12 cellular contexts compared by ENCODE assay signal in genomic region chr16:67443299-67443698, GRCh38. TPM values are rescaled to one million over a fixed set of nuclear protein-coding genes. Genes with fewer than 3 reads are reported as not detected.
A peak's percentile ranks its signal among the peaks of the same experiment; 100 is the strongest.
DNase-seq lines count a peak whose midpoint lies in the region; ATAC-seq and TF ChIP-seq lines count a peak whose summit lies in the region.
"Had no signal": no experiment of that assay in that cellular context is flagged by ENCODE, and none has a peak within 500 bp of the region (broad histone marks: within the 10 kb centered on the region; RNA-seq: fewer than 3 reads in every experiment).

No MANE protein-coding gene starts in this region.

- WGBS in body of pancreas, 2 donors = 64 to 68% methylated on average over 5 of the region's 5 CpGs
- 67% methylated on average over 5 of the region's 5 CpGs for WGBS in right cardiac atrium

- peaks cover 4 to 11% of the 10 kb centered on the region in 2 donors for H3K36me3 ChIP-seq in body of pancreas (replicated peaks in 1 of 2; ENCODE audit: insufficient read depth in 1 of 2, low read depth in 2 of 2)

- no peaks in the 10 kb centered on the region for H3K27me3 ChIP-seq in AG04450 (ENCODE audit: control insufficient read depth, insufficient read depth, low read length)
- no peaks in the 10 kb centered on the region for H3K27me3 ChIP-seq in body of pancreas
- no peaks in the 10 kb centered on the region for H3K27me3 ChIP-seq in right cardiac atrium (ENCODE audit: control insufficient read depth, insufficient read depth)

- TF ChIP-seq POLR2A in body of pancreas (IDR thresholded peaks at IDR 0.05) = no peak

- POLR2A ChIA-PET in AG04450 (lab: Yijun Ruan, JAX) = no interaction called here

- DNase-seq in AG04450 (ENCODE audit: low read depth, low spot score) (no peak), body of pancreas (peak in 2 of 4 donors; percentile 25 to 41), right cardiac atrium (peak; percentile 77 to 86 (median 80)), sciatic nerve (ENCODE audit: low spot score) (peak; percentile 74), HuH-7 (ENCODE audit: low spot score) (no peak)
- no peak for DNase-seq in activated CD8-positive, alpha-beta memory T cell treated with anti-CD3 and anti-CD28 coated beads, Interleukin-2, amount 50 U/mL, for 4 hours
- DNase-seq: activated naive CD4-positive, alpha-beta T cell treated with anti-CD3 and anti-CD28 coated beads, Interleukin-2, amount 10 ng/mL, durations not matched to agents 7 days and 5 days; effector memory CD8-positive, alpha-beta T cell had no signal

- no peak for TF ChIP-seq CTCF in AG04450 (IDR thresholded peaks at IDR 0.05; ENCODE audit: low read depth, low read length)
- TF ChIP-seq CTCF in body of pancreas (IDR thresholded peaks at IDR 0.05) = no peak

- intact Hi-C loops in body of pancreas (cut with DNase I) = no loop called here
- intact Hi-C loops in right cardiac atrium (cut with DNase I) = no loop called here
- intact Hi-C loops in sciatic nerve (cut with DNase I) = no loop called here

- H3K4me1 ChIP-seq in body of pancreas = peaks cover 67% of the 10 kb centered on the region
- peaks cover 38% of the 10 kb centered on the region for H3K4me1 ChIP-seq in right cardiac atrium (ENCODE audit: control insufficient read depth, insufficient read depth, low read length)

- CTCF ChIA-PET in AG04450 (lab: Charles Lee) = interaction anchor here (1.0 to 5.1 kb wide), 3 partner anchors 16 to 71 kb away, joined by 3 to 29 read pairs (median 5); partner anchors contain the start of gene ATP6V0D1

- ATAC-seq in body of pancreas (no peak), right cardiac atrium (peak; percentile 43 to 61), sciatic nerve (peak; percentile 92), HG02623 (IDR thresholded peaks at IDR 0.05; ENCODE audit: unreplicated experiment) (no peak), GM21529 (IDR thresholded peaks at IDR 0.05; ENCODE audit: unreplicated experiment) (no peak)
- ATAC-seq: effector memory CD8-positive, alpha-beta T cell had no signal

- H3K4me3 ChIP-seq in AG04450 (ENCODE audit: low read depth, low read length) (no peak overlapping the region), body of pancreas (no peak overlapping the region), right cardiac atrium (ENCODE audit: low read length) (no peak overlapping the region)

- no peaks in the 10 kb centered on the region; the same call in 1 of the 2 replicates for H3K9me3 ChIP-seq in AG04450 (ENCODE audit: control insufficient read depth, insufficient read depth, low read length)
- no peaks in the 10 kb centered on the region for H3K9me3 ChIP-seq in body of pancreas
- no peaks in the 10 kb centered on the region for H3K9me3 ChIP-seq in right cardiac atrium (ENCODE audit: control insufficient read depth, low read length)

- H3K27ac ChIP-seq in AG04450 (ENCODE audit: low read depth, low read length) (peak overlapping the region; percentile 31), body of pancreas (peak overlapping the region in 3 of 4 donors; percentile 19 to 69 (median 24)), right cardiac atrium (ENCODE audit: low read length) (no peak overlapping the region)

RNA-seq across cellular contexts. Expression of gene HSD11B2, which starts 12.4 kb away (rescaled TPM):
- polyA plus RNA-seq in AG04450 (2011; rRNA removed) = 0.07 TPM in 1 of 2 replicates, not detected in the other
- not detected in 2 replicates for polyA minus RNA-seq in AG04450 (2011; rRNA and poly(A)+ RNA removed)
- total RNA-seq in body of pancreas = 10 to 100 TPM in 1 of 2 donors, 1 to 10 TPM in 1; 5.4 to 13.8 TPM
- total RNA-seq in right cardiac atrium = 1 to 10 TPM in 1 of 4 donors, under 1 TPM in 3; 0.42 to 1.6 (median 0.64) TPM
- polyA plus RNA-seq in right cardiac atrium = 0.38 TPM
- total RNA-seq in sciatic nerve = 0.53 TPM

RNA-seq across cellular contexts. Expression of gene ZDHHC1, which starts 27.0 kb away (rescaled TPM):
- 1.9 and 2.7 TPM in 2 replicates for polyA plus RNA-seq in AG04450 (2011; rRNA removed)
- polyA minus RNA-seq in AG04450 (2011; rRNA and poly(A)+ RNA removed) = 2.6 and 4.6 TPM in 2 replicates
- total RNA-seq in body of pancreas = 10 to 100 TPM; 13.0 to 57.0 TPM
- 10 to 100 TPM in 1 of 4 donors, 1 to 10 TPM in 3; 6.4 to 10.4 (median 6.4) TPM for total RNA-seq in right cardiac atrium
- polyA plus RNA-seq in right cardiac atrium = 5.2 TPM
- total RNA-seq in sciatic nerve = 16.3 TPM

RNA-seq across cellular contexts. Expression of gene ATP6V0D1, which starts 37.7 kb away (rescaled TPM):
- polyA plus RNA-seq in AG04450 (2011; rRNA removed) (101 and 121 TPM in 2 replicates), right cardiac atrium (44.6 TPM)
- polyA minus RNA-seq in AG04450 (2011; rRNA and poly(A)+ RNA removed) = 164 and 206 TPM in 2 replicates
- total RNA-seq in body of pancreas (100 to 1,000 TPM in 1 of 2 donors, 10 to 100 TPM in 1; 53.7 to 102 TPM), right cardiac atrium (10 to 100 TPM; 64.1 to 79.4 (median 68.2) TPM), sciatic nerve (46.4 TPM)

RNA-seq across cellular contexts. Expression of gene AGRP, which starts 40.0 kb away (rescaled TPM):
- polyA plus RNA-seq in AG04450 (2011; rRNA removed) = not detected in 2 replicates
- not detected in 2 replicates for polyA minus RNA-seq in AG04450 (2011; rRNA and poly(A)+ RNA removed)
- not detected for total RNA-seq in body of pancreas
- total RNA-seq in right cardiac atrium = not detected
- not detected for polyA plus RNA-seq in right cardiac atrium
- total RNA-seq in sciatic nerve = not detected
- total RNA-seq: bronchial epithelial cell, mucosa of gallbladder had no signal

RNA-seq across cellular contexts. Expression of gene TPPP3, which starts 50.0 kb away (rescaled TPM):
- 1.5 TPM in 2 replicates for polyA plus RNA-seq in AG04450 (2011; rRNA removed)
- polyA minus RNA-seq in AG04450 (2011; rRNA and poly(A)+ RNA removed) = 0.70 TPM in 1 of 2 replicates, not detected in the other
- total RNA-seq in body of pancreas = 10 to 100 TPM; 11.2 to 30.0 TPM
- 100 to 1,000 TPM in 1 of 4 donors, 10 to 100 TPM in 3; 21.9 to 183 (median 33.4) TPM for total RNA-seq in right cardiac atrium
- 64.6 TPM for polyA plus RNA-seq in right cardiac atrium
- total RNA-seq in sciatic nerve = 12.5 TPM
- total RNA-seq: bronchial epithelial cell had no signal

Comparison
In these comparisons a context has a peak if more than half of its experiments do, and no peak if none do; other contexts are left out.
1. DNase-seq: peak in right cardiac atrium (3 of 3) and sciatic nerve (single experiment); none in AG04450 (single experiment), activated CD8-positive, alpha-beta memory T cell treated with anti-CD3 and anti-CD28 coated beads, Interleukin-2, amount 50 U/mL, for 4 hours (single experiment) and HuH-7 (single experiment).
2. ATAC-seq: peak in right cardiac atrium (2 of 2) and sciatic nerve (single experiment); none in body of pancreas (single experiment), HG02623 (single experiment) and GM21529 (single experiment).